In the genomic region with DNA sequence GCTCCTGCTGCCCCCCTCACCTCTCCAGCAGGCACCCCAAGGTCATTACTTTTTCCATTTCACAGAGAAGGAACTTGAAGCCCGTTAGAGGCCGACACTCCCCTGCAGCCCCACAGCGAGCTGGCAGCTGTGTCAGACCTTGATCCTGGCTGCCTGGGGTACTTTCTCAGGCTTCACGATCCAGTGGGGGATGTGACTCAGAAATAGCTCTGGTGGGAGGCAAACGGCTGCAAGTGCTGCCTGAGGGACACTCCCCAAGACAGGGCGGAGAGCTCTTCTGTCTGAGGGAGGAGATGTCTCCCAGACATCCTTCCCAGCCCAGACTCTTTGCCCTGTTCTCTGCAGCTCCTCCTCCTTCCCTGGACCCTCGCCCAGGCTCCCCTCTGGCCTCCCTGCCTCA, we compare ENCODE assay signal across 14 cellular contexts. TPM values are rescaled to one million over a fixed set of nuclear protein-coding genes. Genes with fewer than 3 reads are reported as not detected.
A peak's percentile ranks its signal among the peaks of the same experiment; 100 is the strongest.
DNase-seq lines count a peak whose midpoint lies in the region; ATAC-seq and TF ChIP-seq lines count a peak whose summit lies in the region.
"Had no signal": no experiment of that assay in that cellular context is flagged by ENCODE, and none has a peak within 500 bp of the region (broad histone marks: within the 10 kb centered on the region; RNA-seq: fewer than 3 reads in every experiment).

No MANE protein-coding gene starts in this region.

- no peak for TF ChIP-seq CTCF in neural progenitor cell (IDR thresholded peaks at IDR 0.05)

- intact Hi-C loops in dendritic cell treated with granulocyte-macrophage colony-stimulating factor and Interleukin-4, amounts not matched to agents 40 ng/mL and 50 ng/mL, for 4 days (cut with micrococcal nuclease): no loop called here

- peaks cover 9% of the 10 kb centered on the region for H3K9me3 Mint-ChIP-seq in dendritic cell treated with granulocyte-macrophage colony-stimulating factor and Interleukin-4, amounts not matched to agents 40 ng/mL and 50 ng/mL, for 4 days
- H3K9me3 Mint-ChIP-seq in neural progenitor cell: peaks cover 15% of the 10 kb centered on the region
- H3K9me3 Mint-ChIP-seq: CD8-positive, alpha-beta T cell had no signal

- H3K4me1 Mint-ChIP-seq in dendritic cell treated with granulocyte-macrophage colony-stimulating factor and Interleukin-4, amounts not matched to agents 40 ng/mL and 50 ng/mL, for 4 days (ENCODE audit: low read depth): peaks cover 23% of the 10 kb centered on the region
- peaks cover 14% of the 10 kb centered on the region for H3K4me1 Mint-ChIP-seq in neural progenitor cell

- H3K4me3 ChIP-seq in neural progenitor cell: no peak overlapping the region
- H3K4me3 ChIP-seq: pancreas, uterus had no signal

- H3K9me3 ChIP-seq in neural progenitor cell (ENCODE audit: low read depth): peaks cover 6% of the 10 kb centered on the region
- H3K9me3 ChIP-seq: pancreas, uterus had no signal

- H3K9ac ChIP-seq in neural progenitor cell: no peak overlapping the region

- H3K4me1 ChIP-seq in neural progenitor cell: peaks cover 4% of the 10 kb centered on the region
- H3K4me1 ChIP-seq: pancreas had no signal

- H2AFZ ChIP-seq in neural progenitor cell (replicated peaks): no peak overlapping the region

- H3K36me3 Mint-ChIP-seq in dendritic cell treated with granulocyte-macrophage colony-stimulating factor and Interleukin-4, amounts not matched to agents 40 ng/mL and 50 ng/mL, for 4 days (ENCODE audit: low read depth): peaks cover 6% of the 10 kb centered on the region
- H3K36me3 Mint-ChIP-seq in neural progenitor cell: no peaks in the 10 kb centered on the region
- H3K36me3 Mint-ChIP-seq: activated naive CD8-positive, alpha-beta T cell; CD8-positive, alpha-beta T cell had no signal

- no peaks in the 10 kb centered on the region for H4K20me1 ChIP-seq in neural progenitor cell (ENCODE audit: low read depth)

- DNase-seq in EL: peak; percentile 88
- DNase-seq in NCI-H226: peak; percentile 72
- DNase-seq in neural progenitor cell (ENCODE audit: low spot score): no peak
- DNase-seq in stimulated activated CD8-positive, alpha-beta memory T cell treated with anti-CD3 and anti-CD28 coated beads, Interleukin-4, amount 100 ng/mL, for 48 hours: no peak
- no peak for DNase-seq in DMS53 (lab: John Stamatoyannopoulos, UW)
- DNase-seq in germinal center (ENCODE audit: low spot score): no peak
- DNase-seq: CD8-positive, alpha-beta T cell; kidney; NCI-H2171; pancreas; uterus had no signal

- H3K36me3 ChIP-seq in neural progenitor cell: no peaks in the 10 kb centered on the region
- H3K36me3 ChIP-seq: pancreas, uterus had no signal

- H3K4me3 Mint-ChIP-seq in dendritic cell treated with granulocyte-macrophage colony-stimulating factor and Interleukin-4, amounts not matched to agents 40 ng/mL and 50 ng/mL, for 4 days: no peak overlapping the region
- peak overlapping the region; percentile 53 for H3K4me3 Mint-ChIP-seq in neural progenitor cell
- H3K4me3 Mint-ChIP-seq: activated naive CD8-positive, alpha-beta T cell; CD8-positive, alpha-beta T cell had no signal

- H3K79me2 ChIP-seq in neural progenitor cell (ENCODE audit: low read depth): no peaks in the 10 kb centered on the region

- H3K4me2 ChIP-seq in neural progenitor cell: no peak overlapping the region

- ATAC-seq in HG03439 (IDR thresholded peaks at IDR 0.05; ENCODE audit: unreplicated experiment): no peak
- ATAC-seq: CD8-positive, alpha-beta T cell had no signal

- H3K27ac ChIP-seq in neural progenitor cell: no peak overlapping the region
- H3K27ac ChIP-seq: pancreas had no signal

- H3K27me3 ChIP-seq in neural progenitor cell: no peaks in the 10 kb centered on the region
- H3K27me3 ChIP-seq: pancreas, uterus had no signal

- H3F3A ChIP-seq in neural progenitor cell (ENCODE audit: low read depth): no peaks in the 10 kb centered on the region

- peaks cover 12% of the 10 kb centered on the region for H3K27me3 Mint-ChIP-seq in dendritic cell treated with granulocyte-macrophage colony-stimulating factor and Interleukin-4, amounts not matched to agents 40 ng/mL and 50 ng/mL, for 4 days
- peaks cover under 1% of the 10 kb centered on the region for H3K27me3 Mint-ChIP-seq in neural progenitor cell (ENCODE audit: insufficient read depth, low read depth)
- H3K27me3 Mint-ChIP-seq: activated naive CD8-positive, alpha-beta T cell had no signal

- peak overlapping the region; percentile 45 for H3K27ac Mint-ChIP-seq in dendritic cell treated with granulocyte-macrophage colony-stimulating factor and Interleukin-4, amounts not matched to agents 40 ng/mL and 50 ng/mL, for 4 days
- H3K27ac Mint-ChIP-seq in neural progenitor cell: peak overlapping the region; percentile 68
- H3K27ac Mint-ChIP-seq: activated naive CD8-positive, alpha-beta T cell; CD8-positive, alpha-beta T cell had no signal

RNA-seq across cellular contexts. Expression of a gene that starts 4.8 kb away (rescaled TPM):
- 0.37 TPM in 1 of 2 replicates, not detected in the other for total RNA-seq in neural progenitor cell (ENCODE audit: low replicate concordance)

RNA-seq across cellular contexts. Expression of a gene that starts 8.5 kb away (rescaled TPM):
- total RNA-seq in neural progenitor cell (ENCODE audit: low replicate concordance): 61.6 and 137 TPM in 2 replicates

RNA-seq across cellular contexts. Expression of a gene that starts 54.8 kb away (rescaled TPM):
- 24.6 and 37.8 TPM in 2 replicates for total RNA-seq in neural progenitor cell (ENCODE audit: low replicate concordance)

RNA-seq across cellular contexts. Expression of a gene that starts 59.8 kb away (rescaled TPM):
- total RNA-seq in neural progenitor cell (ENCODE audit: low replicate concordance): 44.9 and 54.1 TPM in 2 replicates

Comparison
In these comparisons a context has a peak if more than half of its experiments do, and no peak if none do; other contexts are left out.
1. DNase-seq: peak in EL (single experiment) and NCI-H226 (single experiment); none in neural progenitor cell (single experiment), stimulated activated CD8-positive, alpha-beta memory T cell treated with anti-CD3 and anti-CD28 coated beads, Interleukin-4, amount 100 ng/mL, for 48 hours (single experiment), DMS53 (single experiment) and germinal center (single experiment).